7 cellular contexts compared by ENCODE assay signal in the genomic region with DNA sequence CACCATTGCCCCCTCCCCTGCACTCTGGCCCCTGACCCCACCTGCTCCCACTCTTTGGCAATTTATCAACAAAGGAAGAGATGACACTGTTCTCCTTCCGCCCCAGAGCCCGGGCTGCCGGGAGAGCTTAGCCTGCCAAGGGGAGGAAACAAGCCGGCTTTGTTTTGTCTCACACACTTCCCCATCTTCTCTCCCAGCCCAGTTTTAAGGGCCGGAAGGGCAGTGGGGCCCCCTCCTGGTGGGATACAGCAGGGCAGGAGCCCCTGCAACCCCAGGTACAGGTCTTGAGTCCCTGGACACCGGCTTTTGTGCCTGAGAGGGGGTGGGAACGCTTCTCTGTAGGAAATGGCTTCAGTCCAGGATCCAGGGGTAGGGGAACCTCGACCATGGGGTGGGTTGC. TPM values are rescaled to one million over a fixed set of nuclear protein-coding genes. Genes with fewer than 3 reads are reported as not detected.
DNase-seq lines count a peak whose midpoint lies in the region; ATAC-seq, FAIRE-seq and TF ChIP-seq lines count a peak whose summit lies in the region.
"Not testable (repeated sequence)": the region's sequence is repeated elsewhere in the genome, so short reads cannot be mapped to it uniquely, and the experiment has no call there.

No MANE protein-coding gene starts in this region.

- CTCF ChIA-PET in activated CD8-positive, alpha-beta T cell treated with anti-CD3 and anti-CD28 coated beads for 36 hours (lab: Charles Lee), result not testable (repeated sequence)

- H3K4me3 ChIP-seq in lower lobe of right lung, pancreas: not testable (repeated sequence)

- not testable (repeated sequence) for H3K4me3 Mint-ChIP-seq in activated CD8-positive, alpha-beta T cell treated with anti-CD3 and anti-CD28 coated beads for 36 hours; endothelial cell (ENCODE audit: unreplicated experiment)

- H3K27ac Mint-ChIP-seq in activated CD8-positive, alpha-beta T cell treated with anti-CD3 and anti-CD28 coated beads for 36 hours; endothelial cell (ENCODE audit: unreplicated experiment): not testable (repeated sequence)

- intact Hi-C loops in activated CD8-positive, alpha-beta T cell treated with anti-CD3 and anti-CD28 coated beads for 36 hours (cut with micrococcal nuclease); left cardiac atrium (cut with DNase I); lower lobe of right lung (cut with DNase I); pancreas (cut with DNase I): not testable (repeated sequence)

- not testable (repeated sequence) for H3K9me3 Mint-ChIP-seq in activated CD8-positive, alpha-beta T cell treated with anti-CD3 and anti-CD28 coated beads for 36 hours; endothelial cell (ENCODE audit: unreplicated experiment)

- not testable (repeated sequence) for TF ChIP-seq CTCF in activated CD8-positive, alpha-beta T cell treated with anti-CD3 and anti-CD28 coated beads for 36 hours (IDR thresholded peaks at IDR 0.05); endothelial cell (IDR thresholded peaks at IDR 0.05; ENCODE audit: unreplicated experiment); lower lobe of right lung (IDR thresholded peaks at IDR 0.05); pancreas (IDR thresholded peaks at IDR 0.05)

- not testable (repeated sequence) for DNase-seq in activated CD8-positive, alpha-beta T cell treated with anti-CD3 and anti-CD28 coated beads for 36 hours; left cardiac atrium; lower lobe of right lung; pancreas
- peak; percentile 42 for DNase-seq in endothelial cell (ENCODE audit: low spot score)

- H3K36me3 Mint-ChIP-seq in activated CD8-positive, alpha-beta T cell treated with anti-CD3 and anti-CD28 coated beads for 36 hours (ENCODE audit: low read depth), result peaks cover 13% of the 10 kb centered on the region
- H3K36me3 Mint-ChIP-seq in endothelial cell (ENCODE audit: low read depth, unreplicated experiment), result not testable (repeated sequence)

- not testable (repeated sequence) for H3K27me3 Mint-ChIP-seq in activated CD8-positive, alpha-beta T cell treated with anti-CD3 and anti-CD28 coated beads for 36 hours; endothelial cell (ENCODE audit: unreplicated experiment)

- not testable (repeated sequence) for FAIRE-seq in pancreas (lab: Jason Lieb, UNC)

- not testable (repeated sequence) for H3K27me3 ChIP-seq in lower lobe of right lung (ENCODE audit: low read depth); pancreas

- H3K27ac ChIP-seq in lower lobe of right lung, pancreas: not testable (repeated sequence)

- H3K9me3 ChIP-seq in lower lobe of right lung, pancreas: not testable (repeated sequence)

- not testable (repeated sequence) for H3K36me3 ChIP-seq in lower lobe of right lung, pancreas

- WGBS in pancreas, 2 donors, result 5 to 34% methylated on average over 4 to 5 of the region's 8 CpGs

- ATAC-seq in GM18868 (IDR thresholded peaks at IDR 0.05; ENCODE audit: unreplicated experiment), result peak; percentile 22
- ATAC-seq in HG03442 (IDR thresholded peaks at IDR 0.05; ENCODE audit: unreplicated experiment), result peak; percentile 19
- peak; percentile 25 for ATAC-seq in activated CD8-positive, alpha-beta T cell treated with anti-CD3 and anti-CD28 coated beads for 36 hours
- ATAC-seq in left cardiac atrium, result peak; percentile 53 to 60
- peak; percentile 61 to 71 for ATAC-seq in lower lobe of right lung
- peak; percentile 62 to 79 (median 77) for ATAC-seq in pancreas

- H3K4me1 ChIP-seq in lower lobe of right lung, result peaks cover 18% of the 10 kb centered on the region
- not testable (repeated sequence) for H3K4me1 ChIP-seq in pancreas

- H3K4me1 Mint-ChIP-seq in activated CD8-positive, alpha-beta T cell treated with anti-CD3 and anti-CD28 coated beads for 36 hours (ENCODE audit: low read depth), result peaks cover 13% of the 10 kb centered on the region
- peaks cover 22% of the 10 kb centered on the region for H3K4me1 Mint-ChIP-seq in endothelial cell (ENCODE audit: unreplicated experiment)

- POLR2A ChIA-PET in activated CD8-positive, alpha-beta T cell treated with anti-CD3 and anti-CD28 coated beads for 36 hours (lab: Charles Lee), result not testable (repeated sequence)

RNA-seq across cellular contexts. Expression of gene SHCBP1, which starts 2.1 kb away (rescaled TPM):
- total RNA-seq in activated CD8-positive, alpha-beta T cell treated with anti-CD3 and anti-CD28 coated beads for 36 hours, result 10 to 100 TPM; 37.0 to 37.6 TPM
- 5.4 TPM for total RNA-seq in endothelial cell (ENCODE audit: unreplicated experiment)
- 1 to 10 TPM in 1 of 2 donors, under 1 TPM in 1; 0.76 to 1.8 TPM for total RNA-seq in left cardiac atrium
- total RNA-seq in lower lobe of right lung, result 2.1 TPM
- total RNA-seq in pancreas, result under 1 TPM in 5 of 6 donors, not detected in 1; 0.41 to 0.86 (median 0.49) TPM
- polyA plus RNA-seq in pancreas, result under 1 TPM; 0.04 to 0.35 TPM

Comparison
In these comparisons a context has a peak if more than half of its experiments do, and no peak if none do; other contexts are left out.
1. ATAC-seq: peak in every context shown above with its lines; median percentile 77 in pancreas; 66 in lower lobe of right lung; 56 in left cardiac atrium; 25 in activated CD8-positive, alpha-beta T cell treated with anti-CD3 and anti-CD28 coated beads for 36 hours; 22 in GM18868; 19 in HG03442.